In genomic region chr7:31462636-31463035, GRCh38 we compare ENCODE assay signal across 35 cellular contexts. TPM values are rescaled to one million over a fixed set of nuclear protein-coding genes. Genes with fewer than 3 reads are reported as not detected.
"Had no signal": no experiment of that assay in that cellular context is flagged by ENCODE, and none has a peak within 500 bp of the region (broad histone marks: within the 10 kb centered on the region; RNA-seq: fewer than 3 reads in every experiment).

No MANE protein-coding gene starts in this region.

- H3K36me3 Mint-ChIP-seq: activated CD4-positive, alpha-beta memory T cell treated with anti-CD3 and anti-CD28 coated beads for 36 hours; activated CD8-positive, alpha-beta memory T cell treated with anti-CD3 and anti-CD28 coated beads, Interleukin-2, amount 10 ng/mL, durations not matched to agents 7 days and 5 days; activated naive CD4-positive, alpha-beta T cell treated with anti-CD3 and anti-CD28 coated beads, Interleukin-2, amount 50 U/mL, for 24 hours; activated naive CD8-positive, alpha-beta T cell treated with anti-CD3 and anti-CD28 coated beads for 36 hours had no signal

- DNase-seq: activated CD4-positive, alpha-beta memory T cell treated with anti-CD3 and anti-CD28 coated beads for 36 hours; activated CD4-positive, alpha-beta T cell treated with anti-CD3 and anti-CD28 coated beads for 36 hours; activated CD4-positive, alpha-beta T cell treated with anti-CD3 and anti-CD28 coated beads, Interleukin-2, amount 10 ng/mL, durations not matched to agents 24 days and 14 days; activated CD4-positive, CD25-positive, alpha-beta regulatory T cell; activated CD4-positive, CD25-positive, alpha-beta regulatory T cell treated with anti-CD3 and anti-CD28 coated beads, Interleukin-2, amount 50 U/mL, for 72 hours; activated CD8-positive, alpha-beta memory T cell treated with anti-CD3 and anti-CD28 coated beads, Interleukin-2, amount 10 ng/mL, durations not matched to agents 7 days and 5 days; activated CD8-positive, alpha-beta memory T cell treated with anti-CD3 and anti-CD28 coated beads, Interleukin-2, amount 50 U/mL, for 4 hours; activated CD8-positive, alpha-beta T cell treated with anti-CD3 and anti-CD28 coated beads, Interleukin-2, amount 10 ng/mL, durations not matched to agents 7 days and 5 days; activated effector memory CD4-positive, alpha-beta T cell treated with anti-CD3 and anti-CD28 coated beads, Interleukin-2, amount 50 U/mL, for 16 hours; activated naive CD4-positive, alpha-beta T cell treated with anti-CD3 and anti-CD28 coated beads for 36 hours; activated naive CD8-positive, alpha-beta T cell treated with anti-CD3 and anti-CD28 coated beads for 36 hours; activated naive CD8-positive, alpha-beta T cell treated with anti-CD3 and anti-CD28 coated beads, Interleukin-2, amount 50 U/mL, for 24 hours; activated T-cell treated with anti-CD3 and anti-CD28 coated beads, Interleukin-2, amount 50 U/mL, for 1 hour; activated T-cell treated with anti-CD3 and anti-CD28 coated beads, Interleukin-2, amount 50 U/mL, for 48 hours; adrenal gland; amygdala; aorta; body of pancreas; central memory CD4-positive, alpha-beta T cell; cerebellar nuclear complex; colonic mucosa; effector CD8-positive, alpha-beta T cell; erythroblast; foreskin melanocyte; T-helper 2 cell had no signal

- H3K4me3 Mint-ChIP-seq: activated CD4-positive, alpha-beta memory T cell treated with anti-CD3 and anti-CD28 coated beads for 36 hours; activated CD4-positive, alpha-beta T cell treated with anti-CD3 and anti-CD28 coated beads for 36 hours; activated CD4-positive, alpha-beta T cell treated with anti-CD3 and anti-CD28 coated beads, Interleukin-2, amount 10 ng/mL, durations not matched to agents 24 days and 14 days; activated CD8-positive, alpha-beta memory T cell treated with anti-CD3 and anti-CD28 coated beads, Interleukin-2, amount 10 ng/mL, durations not matched to agents 7 days and 5 days; activated CD8-positive, alpha-beta T cell treated with anti-CD3 and anti-CD28 coated beads, Interleukin-2, amount 10 ng/mL, durations not matched to agents 7 days and 5 days; activated naive CD4-positive, alpha-beta T cell treated with anti-CD3 and anti-CD28 coated beads for 36 hours; activated naive CD4-positive, alpha-beta T cell treated with anti-CD3 and anti-CD28 coated beads, Interleukin-2, amount 50 U/mL, for 24 hours; activated naive CD8-positive, alpha-beta T cell treated with anti-CD3 and anti-CD28 coated beads for 36 hours; activated naive CD8-positive, alpha-beta T cell treated with anti-CD3 and anti-CD28 coated beads, Interleukin-2, amount 50 U/mL, for 24 hours; activated T-helper 1 cell treated with anti-CD3 and anti-CD28 coated beads, Interleukin-12 subunit alpha, Interleukin-12 subunit beta, Interleukin-2, Interleukin-4 antibody, amounts not matched to agents 30 ng/mL and 10 ng/mL and 1 ng/mL, durations not matched to agents 14 hours and 24 hours and 36 hours had no signal

- H3K4me1 ChIP-seq: adrenal gland, body of pancreas, colonic mucosa, esophagus muscularis mucosa, gastroesophageal sphincter had no signal

- ATAC-seq: activated CD4-positive, alpha-beta T cell treated with anti-CD3 and anti-CD28 coated beads for 36 hours; activated CD8-positive, alpha-beta memory T cell treated with anti-CD3 and anti-CD28 coated beads, Interleukin-2, amount 10 ng/mL, durations not matched to agents 7 days and 5 days; activated CD8-positive, alpha-beta T cell treated with anti-CD3 and anti-CD28 coated beads, Interleukin-2, amount 10 ng/mL, durations not matched to agents 7 days and 5 days; activated naive CD8-positive, alpha-beta T cell treated with anti-CD3 and anti-CD28 coated beads, Interleukin-2, amount 50 U/mL, for 24 hours; body of pancreas; gastroesophageal sphincter had no signal

- H3K36me3 ChIP-seq: adrenal gland, cardiac muscle cell, colonic mucosa, esophagus muscularis mucosa, gastroesophageal sphincter had no signal

- H3K27me3 ChIP-seq: adrenal gland, body of pancreas, cardiac muscle cell, colonic mucosa, esophagus muscularis mucosa had no signal

- H3K9me3 Mint-ChIP-seq: activated CD4-positive, alpha-beta memory T cell treated with anti-CD3 and anti-CD28 coated beads for 36 hours; activated CD4-positive, alpha-beta T cell treated with anti-CD3 and anti-CD28 coated beads, Interleukin-2, amount 10 ng/mL, durations not matched to agents 24 days and 14 days; activated naive CD4-positive, alpha-beta T cell treated with anti-CD3 and anti-CD28 coated beads for 36 hours; activated naive CD8-positive, alpha-beta T cell treated with anti-CD3 and anti-CD28 coated beads for 36 hours; activated naive CD8-positive, alpha-beta T cell treated with anti-CD3 and anti-CD28 coated beads, Interleukin-2, amount 50 U/mL, for 24 hours; activated T-helper 1 cell treated with anti-CD3 and anti-CD28 coated beads, Interleukin-12 subunit alpha, Interleukin-12 subunit beta, Interleukin-2, Interleukin-4 antibody, amounts not matched to agents 30 ng/mL and 10 ng/mL and 1 ng/mL, durations not matched to agents 14 hours and 24 hours and 36 hours; activated T-helper 2 cell treated with anti-CD3 and anti-CD28 coated beads, Interferon-gamma antibody, Interleukin-2, Interleukin-4, amounts not matched to agents 10 μg/mL and 5 μg/mL and 100 μg/mL, durations not matched to agents 14 hours and 24 hours and 36 hours had no signal

- H3K9me3 ChIP-seq: adrenal gland, body of pancreas, colonic mucosa, esophagus muscularis mucosa, gastroesophageal sphincter had no signal

- H3K27me3 Mint-ChIP-seq: activated CD4-positive, alpha-beta memory T cell treated with anti-CD3 and anti-CD28 coated beads for 36 hours; activated CD4-positive, alpha-beta T cell treated with anti-CD3 and anti-CD28 coated beads, Interleukin-2, amount 10 ng/mL, durations not matched to agents 24 days and 14 days; activated CD8-positive, alpha-beta memory T cell treated with anti-CD3 and anti-CD28 coated beads, Interleukin-2, amount 10 ng/mL, durations not matched to agents 7 days and 5 days; activated naive CD4-positive, alpha-beta T cell treated with anti-CD3 and anti-CD28 coated beads, Interleukin-2, amount 50 U/mL, for 24 hours; activated naive CD8-positive, alpha-beta T cell treated with anti-CD3 and anti-CD28 coated beads for 36 hours; activated naive CD8-positive, alpha-beta T cell treated with anti-CD3 and anti-CD28 coated beads, Interleukin-2, amount 50 U/mL, for 24 hours had no signal

- H3K27ac Mint-ChIP-seq: activated CD4-positive, alpha-beta memory T cell treated with anti-CD3 and anti-CD28 coated beads for 36 hours; activated CD4-positive, alpha-beta T cell treated with anti-CD3 and anti-CD28 coated beads for 36 hours; activated CD4-positive, alpha-beta T cell treated with anti-CD3 and anti-CD28 coated beads, Interleukin-2, amount 10 ng/mL, durations not matched to agents 24 days and 14 days; activated CD8-positive, alpha-beta memory T cell treated with anti-CD3 and anti-CD28 coated beads, Interleukin-2, amount 10 ng/mL, durations not matched to agents 7 days and 5 days; activated CD8-positive, alpha-beta T cell treated with anti-CD3 and anti-CD28 coated beads, Interleukin-2, amount 10 ng/mL, durations not matched to agents 7 days and 5 days; activated naive CD4-positive, alpha-beta T cell treated with anti-CD3 and anti-CD28 coated beads for 36 hours; activated naive CD4-positive, alpha-beta T cell treated with anti-CD3 and anti-CD28 coated beads, Interleukin-2, amount 50 U/mL, for 24 hours; activated naive CD8-positive, alpha-beta T cell treated with anti-CD3 and anti-CD28 coated beads for 36 hours; activated naive CD8-positive, alpha-beta T cell treated with anti-CD3 and anti-CD28 coated beads, Interleukin-2, amount 50 U/mL, for 24 hours; activated T-helper 1 cell treated with anti-CD3 and anti-CD28 coated beads, Interleukin-12 subunit alpha, Interleukin-12 subunit beta, Interleukin-2, Interleukin-4 antibody, amounts not matched to agents 30 ng/mL and 10 ng/mL and 1 ng/mL, durations not matched to agents 14 hours and 24 hours and 36 hours; activated T-helper 2 cell treated with anti-CD3 and anti-CD28 coated beads, Interferon-gamma antibody, Interleukin-2, Interleukin-4, amounts not matched to agents 10 μg/mL and 5 μg/mL and 100 μg/mL, durations not matched to agents 14 hours and 24 hours and 36 hours had no signal

- H3K27ac ChIP-seq: adrenal gland, body of pancreas, cardiac muscle cell, colonic mucosa, esophagus muscularis mucosa, gastroesophageal sphincter had no signal

- H3K4me3 ChIP-seq: adrenal gland, body of pancreas, cardiac muscle cell, colonic mucosa, esophagus muscularis mucosa, gastroesophageal sphincter had no signal

- H3K4me1 Mint-ChIP-seq: activated CD4-positive, alpha-beta T cell treated with anti-CD3 and anti-CD28 coated beads for 36 hours; activated CD4-positive, alpha-beta T cell treated with anti-CD3 and anti-CD28 coated beads, Interleukin-2, amount 10 ng/mL, durations not matched to agents 24 days and 14 days; activated CD8-positive, alpha-beta memory T cell treated with anti-CD3 and anti-CD28 coated beads, Interleukin-2, amount 10 ng/mL, durations not matched to agents 7 days and 5 days; activated naive CD4-positive, alpha-beta T cell treated with anti-CD3 and anti-CD28 coated beads, Interleukin-2, amount 50 U/mL, for 24 hours; activated naive CD8-positive, alpha-beta T cell treated with anti-CD3 and anti-CD28 coated beads for 36 hours; activated naive CD8-positive, alpha-beta T cell treated with anti-CD3 and anti-CD28 coated beads, Interleukin-2, amount 50 U/mL, for 24 hours had no signal

RNA-seq across cellular contexts. Expression of gene ITPRID1, which starts 51.3 kb away (rescaled TPM):
- total RNA-seq: activated CD4-positive, alpha-beta memory T cell treated with anti-CD3 and anti-CD28 coated beads for 36 hours; activated CD4-positive, alpha-beta T cell treated with anti-CD3 and anti-CD28 coated beads for 36 hours; activated CD4-positive, alpha-beta T cell treated with anti-CD3 and anti-CD28 coated beads, Interleukin-2, amount 10 ng/mL, durations not matched to agents 24 days and 14 days; activated CD8-positive, alpha-beta memory T cell treated with anti-CD3 and anti-CD28 coated beads for 36 hours; activated CD8-positive, alpha-beta memory T cell treated with anti-CD3 and anti-CD28 coated beads, Interleukin-2, amount 10 ng/mL, durations not matched to agents 7 days and 5 days; activated CD8-positive, alpha-beta T cell treated with anti-CD3 and anti-CD28 coated beads, Interleukin-2, amount 10 ng/mL, durations not matched to agents 7 days and 5 days; activated naive CD4-positive, alpha-beta T cell treated with anti-CD3 and anti-CD28 coated beads for 36 hours; activated naive CD8-positive, alpha-beta T cell treated with anti-CD3 and anti-CD28 coated beads for 36 hours; activated T-helper 1 cell treated with anti-CD3 and anti-CD28 coated beads, Interleukin-12 subunit alpha, Interleukin-12 subunit beta, Interleukin-2, Interleukin-4 antibody, amounts not matched to agents 30 ng/mL and 10 ng/mL and 1 ng/mL, durations not matched to agents 14 hours and 24 hours and 36 hours; activated T-helper 2 cell treated with anti-CD3 and anti-CD28 coated beads, Interferon-gamma antibody, Interleukin-2, Interleukin-4, amounts not matched to agents 10 μg/mL and 5 μg/mL and 100 μg/mL, durations not matched to agents 14 hours and 24 hours and 36 hours; adrenal gland; body of pancreas; cardiac muscle cell; dermis microvascular lymphatic vessel endothelial cell; esophagus muscularis mucosa; glomerular endothelial cell; T-helper 1 cell treated with Interleukin-12 subunit alpha and Interleukin-12 subunit beta and Interleukin-4 antibody, amounts not matched to agents 30 ng/mL and 1 ng/mL, for 36 hours had no signal
- polyA plus RNA-seq: adrenal gland, aorta, cardiac muscle cell had no signal
